Comparison of ENCODE assay signal across 8 cellular contexts in the genomic region with DNA sequence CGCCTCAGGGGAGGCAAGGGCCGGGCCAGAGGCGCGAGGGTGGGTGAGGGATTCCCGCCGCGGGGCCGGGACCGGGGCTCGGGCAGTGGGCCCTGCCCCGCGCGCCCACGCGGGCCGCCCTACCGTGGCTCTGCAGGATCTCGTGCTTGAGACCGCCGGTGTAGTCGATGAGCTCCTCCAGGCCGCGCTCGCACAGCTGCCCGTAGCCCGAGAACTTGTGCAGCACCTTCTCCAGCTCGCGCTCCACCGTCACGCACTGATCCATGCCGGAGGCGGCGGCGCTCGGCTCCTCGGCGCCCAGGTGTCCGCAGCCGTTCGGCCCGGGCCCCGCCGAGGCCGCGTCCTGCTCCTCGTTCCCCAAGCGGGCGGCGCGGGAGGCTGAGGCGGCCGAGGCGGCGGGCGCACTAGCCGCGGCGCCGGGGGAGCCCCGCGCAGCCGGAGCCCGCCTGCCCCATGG. TPM values are rescaled to one million over a fixed set of nuclear protein-coding genes. Genes with fewer than 3 reads are reported as not detected.
DNase-seq lines count a peak whose midpoint lies in the region; ATAC-seq, FAIRE-seq and TF ChIP-seq lines count a peak whose summit lies in the region.
"Not testable (repeated sequence)": the region's sequence is repeated elsewhere in the genome, so short reads cannot be mapped to it uniquely, and the experiment has no call there.

No MANE protein-coding gene starts in this region.

- DNase-seq in GM04504 (ENCODE audit: low read depth) (peak; percentile 9), H4 (ENCODE audit: low spot score) (peak; percentile 12), HT1080 (ENCODE audit: low read depth) (peak; percentile 22), breast epithelium (ENCODE audit: low spot score in 2 of 2) (peak in 1 of 2 donors; percentile 36), hepatic stellate cell (ENCODE audit: low spot score) (peak; percentile 5), pancreas (peak; percentile 46 to 86 (median 63)), superior temporal gyrus (ENCODE audit: extremely low spot score) (peak; percentile 9)
- peak; percentile 5 to 19 for DNase-seq in activated CD4-positive, alpha-beta T cell treated with anti-CD3 and anti-CD28 coated beads for 24 hours (ENCODE audit: low read depth in 2 of 2)

- TF ChIP-seq CTCF in breast epithelium (IDR thresholded peaks at IDR 0.05); pancreas (IDR thresholded peaks at IDR 0.05): not testable (repeated sequence)

- not testable (repeated sequence) for H3K4me1 ChIP-seq in breast epithelium, pancreas

- intact Hi-C loops in breast epithelium (cut with DNase I; ENCODE audit: low total_unique reads); pancreas (cut with DNase I): not testable (repeated sequence)

- H3K27ac ChIP-seq in breast epithelium: peak overlapping the region; percentile 95
- H3K27ac ChIP-seq in pancreas: peak overlapping the region; percentile 88 to 96 (median 92)

- not testable (repeated sequence) for TF ChIP-seq POLR2A in breast epithelium (IDR thresholded peaks at IDR 0.05)

- not testable (repeated sequence) for H3K27me3 ChIP-seq in breast epithelium, pancreas

- ATAC-seq in pancreas: peak; percentile 5 to 40 (median 16)

- not testable (repeated sequence) for H3K9me3 ChIP-seq in breast epithelium, pancreas

- WGBS in pancreas, 2 donors: 0% methylated on average over 16 to 61 of the region's 63 CpGs

- H3K36me3 ChIP-seq in breast epithelium, pancreas: not testable (repeated sequence)

- FAIRE-seq in pancreas (lab: Jason Lieb, UNC): not testable (repeated sequence)

- H3K4me3 ChIP-seq in breast epithelium (peak overlapping the region; percentile 54 to 84 (median 71)), pancreas (peak overlapping the region; percentile 34 to 66 (median 58))

RNA-seq across cellular contexts. Expression of a gene that starts 54.2 kb away (rescaled TPM):
- total RNA-seq in H4 (2014; rRNA removed; shearing (Covaris generic)): 0.87 and 2.1 TPM in 2 replicates
- 0.17 TPM in 1 of 2 replicates, not detected in the other for total RNA-seq in HT1080 (2014; rRNA removed; shearing (Covaris generic))
- 0.22 TPM in 1 of 2 replicates, not detected in the other for polyA plus RNA-seq in HT1080 (2015; cell fraction: cytosol; rRNA removed)
- 0.24 and 1.6 TPM in 2 replicates for polyA plus RNA-seq in HT1080 (2015; cell fraction: nucleus; rRNA removed)
- total RNA-seq in breast epithelium: 1 to 10 TPM in 2 of 3 donors, not detected in 1; 6.0 to 8.8 TPM
- 1 to 10 TPM in 5 of 6 donors, under 1 TPM in 1; 0.38 to 3.7 (median 1.2) TPM for total RNA-seq in pancreas
- 1 to 10 TPM; 3.0 to 7.4 TPM for polyA plus RNA-seq in pancreas
